Comparison of ENCODE assay signal across 25 cellular contexts in the genomic region with DNA sequence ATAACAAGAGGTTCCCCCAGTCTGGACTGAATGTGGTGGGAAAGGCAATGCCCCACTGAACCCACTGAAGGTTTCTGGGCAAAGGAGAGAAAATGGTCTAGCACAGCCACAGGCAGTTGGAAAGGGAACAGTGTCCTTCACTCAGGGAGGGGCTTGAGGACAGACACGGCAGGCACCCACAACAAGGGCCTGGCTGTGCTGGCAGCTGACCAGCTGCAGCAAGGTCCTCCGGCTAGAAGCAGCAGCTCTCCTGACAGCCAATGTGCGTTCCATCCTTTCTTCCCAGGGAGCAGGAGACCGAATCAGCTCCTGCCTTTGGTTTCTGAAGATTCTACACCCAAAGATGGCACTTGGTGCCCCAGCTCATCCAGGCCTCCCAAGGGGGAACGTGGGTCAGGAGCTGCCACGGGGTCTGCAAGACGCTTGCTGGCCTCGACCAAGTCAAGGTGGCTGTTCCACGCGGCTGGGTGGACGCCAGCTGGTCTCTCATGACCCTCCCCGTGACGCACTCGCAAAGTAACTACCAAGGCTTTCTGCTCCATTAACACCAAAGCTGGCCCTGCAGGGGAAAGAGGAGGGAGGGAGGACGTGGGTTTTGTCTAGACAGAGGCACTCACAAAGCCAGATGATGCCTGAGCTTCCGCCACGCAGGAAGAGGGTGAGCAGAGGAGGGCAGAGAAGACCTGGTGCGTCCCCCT. TPM values are rescaled to one million over a fixed set of nuclear protein-coding genes. Genes with fewer than 3 reads are reported as not detected.
DNase-seq lines count a peak whose midpoint lies in the region; TF ChIP-seq lines count a peak whose summit lies in the region.
"Had no signal": no experiment of that assay in that cellular context is flagged by ENCODE, and none has a peak within 500 bp of the region (broad histone marks: within the 10 kb centered on the region; RNA-seq: fewer than 3 reads in every experiment).

No MANE protein-coding gene starts in this region.

- no peak overlapping the region for H3K4me2 ChIP-seq in OCI-LY7 (ENCODE audit: low read length)

- no peak overlapping the region for H2AFZ ChIP-seq in OCI-LY7 (ENCODE audit: low read length)

- no peaks in the 10 kb centered on the region for H3K36me3 ChIP-seq in adrenal gland (replicated peaks in 1 of 2)
- peaks cover 13% of the 10 kb centered on the region for H3K36me3 ChIP-seq in OCI-LY7 (ENCODE audit: insufficient read depth, low read length)
- H3K36me3 ChIP-seq: gastrocnemius medialis, sigmoid colon had no signal

- H3K4me1 ChIP-seq in adrenal gland (replicated peaks in 1 of 2) (peaks cover 18 to 47% of the 10 kb centered on the region in 2 donors), OCI-LY7 (ENCODE audit: insufficient read depth, low read length, poor library complexity, severe bottlenecking) (peaks cover 15% of the 10 kb centered on the region)
- H3K4me1 ChIP-seq: testis had no signal

- H4K20me1 ChIP-seq in OCI-LY7 (ENCODE audit: insufficient read depth, low read length) = peaks cover 5% of the 10 kb centered on the region; the same call in 1 of the 2 replicates

- H3K79me2 ChIP-seq in OCI-LY7 (ENCODE audit: insufficient read depth, low read depth, low read length) = peaks cover 64% of the 10 kb centered on the region

- TF ChIP-seq CTCF in C4-2B (conservative IDR thresholded peaks at IDR 0.05) (no peak), adrenal gland (IDR thresholded peaks at IDR 0.05) (no peak), foreskin fibroblast (IDR thresholded peaks at IDR 0.05; ENCODE audit: low read depth, low read length) (no peak), OCI-LY7 (conservative IDR thresholded peaks at IDR 0.05; ENCODE audit: low read length) (no peak)

- CTCF ChIA-PET in OCI-LY7 (lab: Charles Lee; ENCODE audit: unreplicated experiment) = no interaction called here

- DNase-seq in adrenal gland = peak; percentile 59 to 86 (median 78)
- DNase-seq in globus pallidus (ENCODE audit: low spot score) = peak; percentile 68
- DNase-seq in nucleus accumbens (lab: John Stamatoyannopoulos, UW) = peak in 38 of 56 donors; percentile 10 to 75 (median 51)
- no peak for DNase-seq in foreskin fibroblast
- no peak for DNase-seq in OCI-LY7 (ENCODE audit: low spot score)
- DNase-seq in cerebellar cortex (ENCODE audit: low spot score) = no peak
- DNase-seq: activated B cell treated with CpG ODN at 0.5 μM for 24 hours; activated CD4-positive, alpha-beta T cell treated with anti-CD3 and anti-CD28 coated beads, Interleukin-2, amount 50 U/mL, for 1 hour; activated CD8-positive, alpha-beta memory T cell treated with anti-CD3 and anti-CD28 coated beads, Interleukin-2, amount 10 ng/mL, durations not matched to agents 7 days and 5 days; activated naive CD4-positive, alpha-beta T cell treated with Interleukin-2 at 50 U/mL for 16 hours; activated T-cell treated with anti-CD3 and anti-CD28 coated beads, Interleukin-2, amount 50 U/mL, for 48 hours; CD4-positive, alpha-beta T cell; EL; gastrocnemius medialis; immature natural killer cell; natural killer cell; NCI-H2029; NCI-H526; sigmoid colon; stimulated activated CD4-positive, alpha-beta T cell treated with anti-CD3 and anti-CD28 coated beads, Interleukin-4, amount 100 ng/mL, for 4 hours; stimulated activated naive B cell treated with anti-CD40 and anti-IgM and Interleukin-4, amounts not matched to agents 10 μg/mL and 1 μg/mL and 100 μg/mL, for 72 hours; T-helper 1 cell; testis had no signal

- no TSS peak for BruUV-seq in OCI-LY7 (replicated peaks; lab: Mats Ljungman, UMichigan)

- POLR2A ChIA-PET in OCI-LY7 (lab: Charles Lee) = interaction anchor here (0.6 kb wide), 2 partner anchors 16 to 671 kb away, joined by 3 to 8 read pairs; no protein-coding TSS in a partner anchor

- H3K27me3 ChIP-seq in adrenal gland = no peaks in the 10 kb centered on the region
- H3K27me3 ChIP-seq: sigmoid colon, testis had no signal

- no peaks in the 10 kb centered on the region for H3K9me2 ChIP-seq in OCI-LY7 (ENCODE audit: insufficient read depth, low read length)

- H3K27ac ChIP-seq in C4-2B (peak overlapping the region; percentile 56; the same call in 1 of the 2 replicates), adrenal gland (peak overlapping the region in 4 of 5 donors; percentile 14 to 80 (median 47)), OCI-LY7 (ENCODE audit: low read depth, low read length, poor library complexity, severe bottlenecking) (no peak overlapping the region)
- H3K27ac ChIP-seq: coronary artery, sigmoid colon, testis had no signal

- intact Hi-C loops in adrenal gland (cut with DNase I) = no loop called here
- intact Hi-C loops in OCI-LY7 (cut with micrococcal nuclease; ENCODE audit: unreplicated experiment) = loop anchor here (5.0 kb wide), 1 partner anchor 46 kb away; no protein-coding TSS in a partner anchor

- 30 to 51% (median 37%) methylated on average over 9 to 18 of the region's 18 CpGs for WGBS in adrenal gland, 4 donors

- H3K9me3 ChIP-seq in adrenal gland (replicated peaks in 1 of 3) = no peaks in the 10 kb centered on the region
- no peaks in the 10 kb centered on the region for H3K9me3 ChIP-seq in OCI-LY7 (ENCODE audit: low read length)
- H3K9me3 ChIP-seq: gastrocnemius medialis, sigmoid colon, testis had no signal

- no peak overlapping the region for H3K4me3 ChIP-seq in adrenal gland
- H3K4me3 ChIP-seq in foreskin fibroblast (ENCODE audit: low read depth in 1 of 2, low read length in 2 of 2) = no peak overlapping the region
- H3K4me3 ChIP-seq in OCI-LY7 (ENCODE audit: low read depth, low read length, poor library complexity, severe bottlenecking) = no peak overlapping the region
- H3K4me3 ChIP-seq: coronary artery, gastrocnemius medialis, sigmoid colon, testis had no signal

- TF ChIP-seq POLR2A in adrenal gland (IDR thresholded peaks at IDR 0.05) = no peak

RNA-seq across cellular contexts. Expression of a gene that starts 11.1 kb away (rescaled TPM):
- 100 to 1,000 TPM in 6 of 8 donors, 10 to 100 TPM in 2; 84.7 to 131 (median 113) TPM for total RNA-seq in adrenal gland
- 100 to 1,000 TPM in 1 of 3 donors, 10 to 100 TPM in 2; 46.2 to 152 (median 51.9) TPM for polyA plus RNA-seq in adrenal gland
- 153 and 164 TPM in 2 replicates for total RNA-seq in OCI-LY7 (2014; rRNA removed; shearing (Covaris generic))
- total RNA-seq in OCI-LY7 (2022) = 181 and 199 TPM in 2 replicates

Comparison
In these comparisons a context has a peak if more than half of its experiments do, and no peak if none do; other contexts are left out.
1. DNase-seq: peak in adrenal gland (7 of 7), globus pallidus (single experiment) and nucleus accumbens (38 of 56); none in foreskin fibroblast (0 of 2), OCI-LY7 (single experiment) and cerebellar cortex (single experiment).